21 cellular contexts compared by ENCODE assay signal in the genomic region with DNA sequence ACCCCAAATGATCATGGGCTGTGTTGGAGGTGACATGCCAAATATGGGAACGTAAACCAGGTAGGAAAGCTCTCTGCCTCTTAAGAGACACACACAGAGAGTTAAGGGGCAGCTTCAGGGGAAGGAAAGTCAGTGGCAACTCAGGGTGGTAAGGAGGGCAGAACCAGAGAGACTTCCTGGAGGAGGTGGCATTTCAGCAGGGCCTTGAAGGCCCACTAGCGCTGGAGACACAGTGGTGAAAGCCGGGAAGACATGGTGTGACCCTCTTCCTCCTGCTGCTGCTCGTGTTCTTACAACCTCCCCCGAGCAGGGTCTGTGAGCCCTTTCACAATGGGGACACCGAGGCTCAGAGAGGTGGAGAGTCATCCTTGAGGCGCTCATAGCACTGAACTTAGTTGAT.
DNase-seq lines count a peak whose midpoint lies in the region; ATAC-seq, FAIRE-seq and TF ChIP-seq lines count a peak whose summit lies in the region.
"Had no signal": no experiment of that assay in that cellular context is flagged by ENCODE, and none has a peak within 500 bp of the region (broad histone marks: within the 10 kb centered on the region; RNA-seq: fewer than 3 reads in every experiment).

No MANE protein-coding gene starts in this region.

- DNase-seq in left ventricle myocardium inferior (no peak), left ventricle myocardium superior (no peak), kidney (peak; percentile 34), psoas muscle (no peak), GM12892 (ENCODE audit: insufficient read length) (no peak), NCI-H1930 (lab: John Stamatoyannopoulos, UW) (no peak), putamen (ENCODE audit: low spot score) (no peak)
- DNase-seq: ACHN; BE2C; C1 segment of cervical spinal cord; CD4-positive, CD25-positive, alpha-beta regulatory T cell; CD8-positive, alpha-beta memory T cell; COR-L47; DMS 273 treated with DMSO at 0.1 percent for 48 hours; GOT3; H7 had no signal

- H3K4me3 ChIP-seq in left ventricle myocardium inferior = no peak overlapping the region
- no peak overlapping the region for H3K4me3 ChIP-seq in kidney (ENCODE audit: low read length in 2 of 2)
- no peak overlapping the region for H3K4me3 ChIP-seq in psoas muscle

- H3K9ac ChIP-seq in kidney (ENCODE audit: low read length in 2 of 2) = no peak overlapping the region

- H3K27me3 ChIP-seq in left ventricle myocardium inferior (ENCODE audit: low read depth) (no peaks in the 10 kb centered on the region), psoas muscle (ENCODE audit: insufficient read depth in 3 of 3, low read length in 2 of 3) (no peaks in the 10 kb centered on the region)
- H3K27me3 ChIP-seq: BE2C had no signal

- H3K36me3 ChIP-seq in left ventricle myocardium inferior (no peaks in the 10 kb centered on the region), kidney (ENCODE audit: control insufficient read depth in 1 of 2, insufficient read depth in 2 of 2, low read length in 2 of 2) (no peaks in the 10 kb centered on the region), psoas muscle (ENCODE audit: insufficient read depth in 1 of 2, low read depth in 1 of 2) (no peaks in the 10 kb centered on the region)
- H3K36me3 ChIP-seq: BE2C had no signal

- intact Hi-C loops in left ventricle myocardium inferior (cut with micrococcal nuclease) = no loop called here
- intact Hi-C loops in left ventricle myocardium superior (cut with micrococcal nuclease) = no loop called here
- intact Hi-C loops in kidney (cut with DNase I) = no loop called here
- intact Hi-C loops in psoas muscle (cut with DNase I) = no loop called here

- no peak for TF ChIP-seq POLR2A in GM12892 (IDR thresholded peaks at IDR 0.05; ENCODE audit: low read depth, low read length)

- H3K27ac ChIP-seq in left ventricle myocardium inferior (replicated peaks) = peak overlapping the region; percentile 63
- no peak overlapping the region for H3K27ac ChIP-seq in kidney (ENCODE audit: low read depth in 2 of 2, low read length in 2 of 2)
- H3K27ac ChIP-seq in psoas muscle = peak overlapping the region; percentile 71

- H3K4me1 ChIP-seq in left ventricle myocardium inferior (peaks cover 38% of the 10 kb centered on the region), kidney (ENCODE audit: control insufficient read depth in 1 of 2, insufficient read depth in 1 of 2, low read depth in 1 of 2, low read length in 2 of 2) (no peaks in the 10 kb centered on the region), psoas muscle (peaks cover 36% of the 10 kb centered on the region)

- H3K9me3 ChIP-seq in left ventricle myocardium inferior (replicated peaks) (no peaks in the 10 kb centered on the region), kidney (ENCODE audit: control insufficient read depth in 1 of 2, low read length in 2 of 2) (no peaks in the 10 kb centered on the region), psoas muscle (no peaks in the 10 kb centered on the region)
- H3K9me3 ChIP-seq: BE2C had no signal

- no peak for ATAC-seq in left ventricle myocardium superior
- ATAC-seq in psoas muscle = peak in 1 of 4 donors; percentile 1
- ATAC-seq: HCT116, HepG2 had no signal

- WGBS in psoas muscle, 3 donors = 91 to 96% (median 92%) methylated on average over 7 of the region's 7 CpGs

- FAIRE-seq in kidney (lab: Jason Lieb, UNC) (no peak), GM12892 (lab: Jason Lieb, UNC) (no peak)
- FAIRE-seq: G401.6, GM12891, GM18507, HepG2 had no signal

- TF ChIP-seq CTCF in left ventricle myocardium inferior (IDR thresholded peaks at IDR 0.05; ENCODE audit: borderline replicate concordance) (no peak), kidney (IDR thresholded peaks at IDR 0.05; ENCODE audit: borderline replicate concordance, extremely low read depth, insufficient read depth) (no peak), psoas muscle (IDR thresholded peaks at IDR 0.05) (no peak)

Comparison
In these comparisons a context has a peak if more than half of its experiments do, and no peak if none do; other contexts are left out.
1. H3K27ac ChIP-seq: peak in left ventricle myocardium inferior (single experiment) and psoas muscle (single experiment); none in kidney (0 of 2).